ENCODE assay signal across 27 cellular contexts in the genomic region with DNA sequence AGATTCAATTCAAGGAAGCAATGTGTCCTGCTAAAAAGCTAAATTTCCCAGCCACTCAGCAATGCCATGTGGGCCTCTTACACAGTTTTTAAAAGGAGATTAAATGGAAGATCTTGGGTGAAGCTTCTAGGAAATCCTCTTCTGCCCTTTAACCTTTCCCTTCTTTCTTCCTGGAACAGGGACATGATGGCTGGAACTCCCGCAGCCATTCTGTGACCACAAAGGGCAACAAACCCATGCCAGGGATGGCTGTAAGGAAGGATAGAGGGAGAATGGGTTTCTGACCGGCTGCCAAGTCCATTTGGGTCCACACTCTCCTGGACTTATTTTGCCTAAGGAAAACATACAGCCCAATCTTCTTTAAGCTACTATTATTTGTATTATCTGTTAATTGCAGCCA. TPM values are rescaled to one million over a fixed set of nuclear protein-coding genes. Genes with fewer than 3 reads are reported as not detected.
"Had no signal": no experiment of that assay in that cellular context is flagged by ENCODE, and none has a peak within 500 bp of the region (broad histone marks: within the 10 kb centered on the region; RNA-seq: fewer than 3 reads in every experiment).

No MANE protein-coding gene starts in this region.

- H3K36me3 Mint-ChIP-seq: mesothelial cell of epicardium; naive B cell; natural killer cell treated with Interleukin-12 subunit alpha and Interleukin-12 subunit beta and Interleukin-15 and Interleukin-18, amount 100 ng/mL, for 72 hours had no signal

- H3K9ac ChIP-seq: parathyroid adenoma had no signal

- H3K27ac ChIP-seq: dorsolateral prefrontal cortex, neutrophil, parathyroid adenoma, psoas muscle, testis had no signal

- H3K79me2 ChIP-seq: parathyroid adenoma had no signal

- H2AFZ ChIP-seq: parathyroid adenoma had no signal

- FAIRE-seq: colon, kidney, urothelium cell line had no signal

- H3K4me3 ChIP-seq: dorsolateral prefrontal cortex, gastrocnemius medialis, lung, mucosa of descending colon, psoas muscle, skin epidermis, testis, tibial nerve, upper lobe of left lung had no signal

- H3K9me3 ChIP-seq: gastrocnemius medialis, mucosa of descending colon, neutrophil, psoas muscle, testis, tibial nerve, upper lobe of left lung had no signal

- H3K9me3 Mint-ChIP-seq: mesothelial cell of epicardium; natural killer cell treated with Interleukin-12 subunit alpha and Interleukin-12 subunit beta and Interleukin-15 and Interleukin-18, amount 100 ng/mL, for 72 hours; stimulated activated naive CD8-positive, alpha-beta T cell treated with anti-CD3 and anti-CD28 coated beads, Interleukin-15, amount 100 ng/mL, for 72 hours had no signal

- DNase-seq: dorsolateral prefrontal cortex; effector CD4-positive, alpha-beta T cell; head of caudate nucleus; mesenchymal stem cell; mucosa of descending colon; naive B cell; psoas muscle; right cardiac atrium; stimulated activated CD4-positive, alpha-beta T cell treated with anti-CD3 and anti-CD28 coated beads, Interleukin-1b, Interleukin-23, amount 100 ng/mL, for 48 hours; stimulated activated CD4-positive, alpha-beta T cell treated with anti-CD3 and anti-CD28 coated beads, Interleukin-4, amount 100 ng/mL, for 1 hour; stimulated activated CD8-positive, alpha-beta memory T cell treated with anti-CD3 and anti-CD28 coated beads, Interleukin-4, amount 100 ng/mL, for 48 hours; stimulated activated naive CD4-positive, alpha-beta T cell; stimulated activated naive CD8-positive, alpha-beta T cell treated with anti-CD3 and anti-CD28 coated beads, Interleukin-15, amount 100 ng/mL, for 72 hours; testis; upper lobe of left lung had no signal

- H3K4me1 ChIP-seq: parathyroid adenoma, psoas muscle, testis had no signal

- H3K36me3 ChIP-seq: gastrocnemius medialis, neutrophil, tibial nerve, upper lobe of left lung had no signal

- H3K4me3 Mint-ChIP-seq: mesothelial cell of epicardium; naive B cell; natural killer cell treated with Interleukin-12 subunit alpha and Interleukin-12 subunit beta and Interleukin-15 and Interleukin-18, amount 100 ng/mL, for 72 hours; stimulated activated naive CD8-positive, alpha-beta T cell treated with anti-CD3 and anti-CD28 coated beads, Interleukin-15, amount 100 ng/mL, for 72 hours had no signal

- H3K27ac Mint-ChIP-seq: mesothelial cell of epicardium; natural killer cell treated with Interleukin-12 subunit alpha and Interleukin-12 subunit beta and Interleukin-15 and Interleukin-18, amount 100 ng/mL, for 72 hours; stimulated activated naive CD8-positive, alpha-beta T cell treated with anti-CD3 and anti-CD28 coated beads, Interleukin-15, amount 100 ng/mL, for 72 hours had no signal

- H3K27me3 ChIP-seq: dorsolateral prefrontal cortex, gastrocnemius medialis, neutrophil, testis, tibial nerve, upper lobe of left lung had no signal

- ATAC-seq: left lobe of liver; mucosa of descending colon; natural killer cell treated with Interleukin-12 subunit alpha and Interleukin-12 subunit beta and Interleukin-15 and Interleukin-18, amount 100 ng/mL, for 72 hours; stimulated activated naive CD8-positive, alpha-beta T cell treated with anti-CD3 and anti-CD28 coated beads, Interleukin-15, amount 100 ng/mL, for 72 hours had no signal

- H3K4me1 Mint-ChIP-seq: mesothelial cell of epicardium; stimulated activated naive CD8-positive, alpha-beta T cell treated with anti-CD3 and anti-CD28 coated beads, Interleukin-15, amount 100 ng/mL, for 72 hours had no signal

RNA-seq across cellular contexts. Expression of a gene that starts 52.6 kb away (rescaled TPM):
- total RNA-seq: natural killer cell treated with Interleukin-12 subunit alpha and Interleukin-12 subunit beta and Interleukin-15 and Interleukin-18, amount 100 ng/mL, for 72 hours had no signal
